Comparison of ENCODE assay signal across 8 cellular contexts in genomic region chr15:59543721-59544547, GRCh38.
DNase-seq lines count a peak whose midpoint lies in the region; ATAC-seq and TF ChIP-seq lines count a peak whose summit lies in the region.

No MANE protein-coding gene starts in this region.

- intact Hi-C loops in CD14-positive monocyte (cut with micrococcal nuclease) = no loop called here
- intact Hi-C loops in activated CD8-positive, alpha-beta T cell treated with anti-CD3 and anti-CD28 coated beads for 36 hours (cut with micrococcal nuclease) = no loop called here

- CTCF ChIA-PET in activated CD8-positive, alpha-beta T cell treated with anti-CD3 and anti-CD28 coated beads for 36 hours (lab: Charles Lee) = interaction anchor here (0.7 to 1.6 kb wide), 2 partner anchors 10 to 15 kb away, joined by 3 to 8 read pairs; no protein-coding TSS in a partner anchor

- H3K9me3 Mint-ChIP-seq in CD14-positive monocyte (peaks cover 0 to 3% (median 0%) of the 10 kb centered on the region in 7 donors), chondrocyte (ENCODE audit: low read depth) (no peaks in the 10 kb centered on the region)
- no peaks in the 10 kb centered on the region for H3K9me3 Mint-ChIP-seq in activated CD8-positive, alpha-beta T cell treated with anti-CD3 and anti-CD28 coated beads for 36 hours

- ATAC-seq in GM19351 (IDR thresholded peaks at IDR 0.05; ENCODE audit: unreplicated experiment) (peak; percentile 82), HG03175 (IDR thresholded peaks at IDR 0.05; ENCODE audit: unreplicated experiment) (peak; percentile 67)
- peak; percentile 79 for ATAC-seq in activated CD8-positive, alpha-beta T cell treated with anti-CD3 and anti-CD28 coated beads for 36 hours

- H3K27ac Mint-ChIP-seq in CD14-positive monocyte (peak overlapping the region in 3 of 7 donors; percentile 36 to 74 (median 72)), chondrocyte (ENCODE audit: unreplicated experiment) (no peak overlapping the region)
- peak overlapping the region; percentile 23 for H3K27ac Mint-ChIP-seq in activated CD8-positive, alpha-beta T cell treated with anti-CD3 and anti-CD28 coated beads for 36 hours

- POLR2A ChIA-PET in activated CD8-positive, alpha-beta T cell treated with anti-CD3 and anti-CD28 coated beads for 36 hours (lab: Charles Lee) = no interaction called here

- peak overlapping the region; percentile 42 to 72 for H3K4me3 Mint-ChIP-seq in CD14-positive monocyte
- H3K4me3 Mint-ChIP-seq in activated CD8-positive, alpha-beta T cell treated with anti-CD3 and anti-CD28 coated beads for 36 hours = no peak overlapping the region
- no peak overlapping the region for H3K4me3 Mint-ChIP-seq in chondrocyte (ENCODE audit: unreplicated experiment)

- H3K27me3 Mint-ChIP-seq in CD14-positive monocyte (ENCODE audit: low read depth in 3 of 3) = peaks cover 0 to 4% (median 0%) of the 10 kb centered on the region in 3 donors
- H3K27me3 Mint-ChIP-seq in activated CD8-positive, alpha-beta T cell treated with anti-CD3 and anti-CD28 coated beads for 36 hours = peaks cover 10% of the 10 kb centered on the region
- H3K27me3 Mint-ChIP-seq in chondrocyte (ENCODE audit: low read depth) = peaks cover 22% of the 10 kb centered on the region

- DNase-seq in CD14-positive monocyte (ENCODE audit: low spot score) (no peak), chondrocyte (ENCODE audit: low spot score) (no peak), SK-N-DZ (ENCODE audit: low spot score) (no peak), SHP77 (lab: John Stamatoyannopoulos, UW) (no peak)
- peak; percentile 28 for DNase-seq in activated CD8-positive, alpha-beta T cell treated with anti-CD3 and anti-CD28 coated beads for 36 hours
- DNase-seq in central memory CD4-positive, alpha-beta T cell = no peak

- TF ChIP-seq CTCF in CD14-positive monocyte (IDR thresholded peaks at IDR 0.05) (no peak), chondrocyte (IDR thresholded peaks at IDR 0.05) (no peak)
- TF ChIP-seq CTCF in activated CD8-positive, alpha-beta T cell treated with anti-CD3 and anti-CD28 coated beads for 36 hours (IDR thresholded peaks at IDR 0.05) = no peak

- peaks cover 33% of the 10 kb centered on the region for H3K4me1 Mint-ChIP-seq in CD14-positive monocyte
- H3K4me1 Mint-ChIP-seq in activated CD8-positive, alpha-beta T cell treated with anti-CD3 and anti-CD28 coated beads for 36 hours (ENCODE audit: low read depth) = peaks cover 9% of the 10 kb centered on the region
- H3K4me1 Mint-ChIP-seq in chondrocyte (ENCODE audit: low read depth) = no peaks in the 10 kb centered on the region

- H3K36me3 Mint-ChIP-seq in CD14-positive monocyte (no peaks in the 10 kb centered on the region), chondrocyte (ENCODE audit: low read depth) (no peaks in the 10 kb centered on the region)
- H3K36me3 Mint-ChIP-seq in activated CD8-positive, alpha-beta T cell treated with anti-CD3 and anti-CD28 coated beads for 36 hours (ENCODE audit: low read depth) = no peaks in the 10 kb centered on the region

Comparison
In these comparisons a context has a peak if more than half of its experiments do, and no peak if none do; other contexts are left out.
1. H3K4me3 Mint-ChIP-seq: peak in CD14-positive monocyte (2 of 2); none in activated CD8-positive, alpha-beta T cell treated with anti-CD3 and anti-CD28 coated beads for 36 hours (single experiment) and chondrocyte (single experiment).
2. Peak in every context shown above with its lines, with median percentiles within 50 percentile points of each other: ATAC-seq.